ENCODE assay signal across 1 cellular context in genomic region chr6:101811108-101811507, GRCh38.
TF ChIP-seq lines count a peak whose summit lies in the region.

No MANE protein-coding gene starts in this region.

TF ChIP-seq in HCT116, 20 proteins besides CTCF, POLR2A, EP300 and RAD21 (continued from another document):
- TF ChIP-seq REST (IDR thresholded peaks at IDR 0.05; ENCODE audit: low read depth): no peak
- no peak for TF ChIP-seq CBX3 (IDR thresholded peaks at IDR 0.05; ENCODE audit: low read depth)
- no peak for TF ChIP-seq JUND (IDR thresholded peaks at IDR 0.05)
- TF ChIP-seq SP1 (IDR thresholded peaks at IDR 0.05; ENCODE audit: low read depth): no peak
- TF ChIP-seq ZFX (IDR thresholded peaks at IDR 0.05): no peak
- no peak for TF ChIP-seq SRF (IDR thresholded peaks at IDR 0.05; ENCODE audit: low read depth)
- TF ChIP-seq EZH2 (IDR thresholded peaks at IDR 0.05): no peak
- TF ChIP-seq, protein P1, sequence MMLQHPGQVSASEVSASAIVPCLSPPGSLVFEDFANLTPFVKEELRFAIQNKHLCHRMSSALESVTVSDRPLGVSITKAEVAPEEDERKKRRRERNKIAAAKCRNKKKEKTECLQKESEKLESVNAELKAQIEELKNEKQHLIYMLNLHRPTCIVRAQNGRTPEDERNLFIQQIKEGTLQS (IDR thresholded peaks at IDR 0.05): no peak
- TF ChIP-seq ZBTB33 (IDR thresholded peaks at IDR 0.05; ENCODE audit: extremely low read depth, insufficient replicate concordance, low read length): no peak
- no peak for TF ChIP-seq SIN3A (IDR thresholded peaks at IDR 0.05; ENCODE audit: low read depth)
- no peak for TF ChIP-seq POLR2AphosphoS5 (IDR thresholded peaks at IDR 0.05; ENCODE audit: low read depth, low read length)
- TF ChIP-seq YY1 (IDR thresholded peaks at IDR 0.05; ENCODE audit: extremely low read depth, insufficient replicate concordance, low read depth, low read length): no peak
